12 cellular contexts compared by ENCODE assay signal in the genomic region with DNA sequence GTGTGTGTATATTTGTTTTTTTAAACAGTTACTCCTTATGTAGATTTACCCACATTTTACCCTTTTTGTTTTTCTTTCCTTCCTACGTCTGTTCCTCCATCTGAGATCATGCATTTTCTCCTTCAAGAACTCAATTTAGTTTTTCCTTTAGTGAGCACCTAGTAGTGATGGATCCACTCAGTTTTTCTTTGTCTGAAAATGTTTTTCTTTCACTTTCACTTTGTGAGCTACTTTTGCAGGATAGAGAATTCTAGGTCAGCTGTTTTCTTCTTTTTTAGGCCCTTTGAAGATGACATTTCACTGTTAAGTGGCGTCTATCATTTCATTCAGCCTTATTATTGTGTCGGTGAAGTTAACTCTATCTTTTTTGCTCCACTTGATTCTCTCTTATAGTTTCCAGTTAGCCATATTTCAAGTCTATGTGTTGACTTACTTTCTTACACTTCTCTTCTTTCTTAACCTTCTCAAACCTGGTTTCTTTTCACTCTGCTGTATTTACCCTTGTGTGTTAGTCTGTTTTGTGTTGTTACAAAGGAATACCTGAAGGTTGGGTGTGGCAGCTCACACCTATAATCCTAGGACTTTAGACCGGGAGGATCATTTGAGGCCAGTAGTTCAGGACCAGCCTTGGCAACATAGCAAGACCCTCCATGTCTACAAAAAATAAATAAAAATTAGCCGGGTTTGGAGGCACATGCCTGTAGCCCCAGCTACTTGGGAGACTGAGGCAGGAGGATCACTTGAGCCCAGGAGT. TPM values are rescaled to one million over a fixed set of nuclear protein-coding genes. Genes with fewer than 3 reads are reported as not detected.
DNase-seq lines count a peak whose midpoint lies in the region; ATAC-seq, FAIRE-seq and TF ChIP-seq lines count a peak whose summit lies in the region.
"Had no signal": no experiment of that assay in that cellular context is flagged by ENCODE, and none has a peak within 500 bp of the region (broad histone marks: within the 10 kb centered on the region; RNA-seq: fewer than 3 reads in every experiment).

No MANE protein-coding gene starts in this region.

- H3K27me3 ChIP-seq in MM.1S (replicated peaks; ENCODE audit: insufficient read depth, low read length) (no peaks in the 10 kb centered on the region), Peyer's patch (no peaks in the 10 kb centered on the region), esophagus muscularis mucosa (no peaks in the 10 kb centered on the region)

- no peaks in the 10 kb centered on the region for H4K20me1 ChIP-seq in MM.1S (ENCODE audit: insufficient read depth, low read length)

- no peaks in the 10 kb centered on the region for H3K9me3 Mint-ChIP-seq in brain
- H3K9me3 Mint-ChIP-seq in naive thymus-derived CD8-positive, alpha-beta T cell, result no peaks in the 10 kb centered on the region

- peak; percentile 57 for FAIRE-seq in GM12892 (lab: Jason Lieb, UNC)
- FAIRE-seq: keratinocyte had no signal

- peak overlapping the region; percentile 51 for H2AFZ ChIP-seq in MM.1S (ENCODE audit: low read length)

- peak overlapping the region; percentile 41; the same call in 1 of the 2 replicates for H3K27ac ChIP-seq in MM.1S (ENCODE audit: low read length)
- H3K27ac ChIP-seq in Peyer's patch, result peak overlapping the region in 2 of 4 donors; percentile 42 to 57
- no peak overlapping the region for H3K27ac ChIP-seq in esophagus muscularis mucosa (replicated peaks in 1 of 4)
- H3K27ac ChIP-seq: epithelial cell of prostate had no signal

- peak overlapping the region in 2 of 5 experiments; percentile 37 to 47 for H3K4me3 Mint-ChIP-seq in brain
- H3K4me3 Mint-ChIP-seq in naive thymus-derived CD8-positive, alpha-beta T cell, result peak overlapping the region; percentile 55 to 87 (median 76)

- no peak for DNase-seq in GM12892 (ENCODE audit: insufficient read length)
- peak; percentile 83 for DNase-seq in MM.1S
- peak in 3 of 10 donors; percentile 10 to 26 (median 22) for DNase-seq in naive thymus-derived CD8-positive, alpha-beta T cell
- no peak for DNase-seq in Peyer's patch
- no peak for DNase-seq in stimulated activated CD4-positive, alpha-beta T cell treated with anti-CD3 and anti-CD28 coated beads, Interleukin-4, amount 100 ng/mL, for 24 hours
- DNase-seq in esophagus muscularis mucosa (ENCODE audit: extremely low spot score), result no peak
- DNase-seq: DMS53, NCI-H1048 had no signal

- peak overlapping the region in 3 of 5 experiments; percentile 42 to 54 (median 49) for H3K27ac Mint-ChIP-seq in brain
- peak overlapping the region; percentile 67 to 93 (median 78) for H3K27ac Mint-ChIP-seq in naive thymus-derived CD8-positive, alpha-beta T cell

- H3K4me1 Mint-ChIP-seq in brain, result no peaks in the 10 kb centered on the region
- H3K4me1 Mint-ChIP-seq in naive thymus-derived CD8-positive, alpha-beta T cell, result peaks cover 8 to 24% (median 20%) of the 10 kb centered on the region in 4 donors

- no peak for TF ChIP-seq POLR2A in GM12892 (IDR thresholded peaks at IDR 0.05; ENCODE audit: low read depth, low read length)
- TF ChIP-seq POLR2A in Peyer's patch (IDR thresholded peaks at IDR 0.05), result no peak
- TF ChIP-seq POLR2A in esophagus muscularis mucosa (IDR thresholded peaks at IDR 0.05; ENCODE audit: low read depth), result no peak

- peak overlapping the region; percentile 50 for H3K4me2 ChIP-seq in MM.1S (ENCODE audit: low read depth, low read length)

- 88% methylated on average over 5 of the region's 5 CpGs for WGBS in esophagus muscularis mucosa

- H3K9me3 ChIP-seq in MM.1S (replicated peaks; ENCODE audit: insufficient read depth, low read length), result no peaks in the 10 kb centered on the region
- H3K9me3 ChIP-seq in Peyer's patch, result no peaks in the 10 kb centered on the region
- H3K9me3 ChIP-seq in esophagus muscularis mucosa, result no peaks in the 10 kb centered on the region

- H3K79me2 ChIP-seq in MM.1S (ENCODE audit: low read length), result no peaks in the 10 kb centered on the region

- POLR2A ChIA-PET in naive thymus-derived CD8-positive, alpha-beta T cell (lab: Charles Lee), result interaction anchor here (0.8 kb wide), 1 partner anchor 79 kb away, joined by 3 read pairs; no protein-coding TSS in a partner anchor

- H3K36me3 ChIP-seq in MM.1S (replicated peaks; ENCODE audit: insufficient read depth, low read length) (no peaks in the 10 kb centered on the region; the same call in 1 of the 2 replicates), Peyer's patch (peaks cover 0 to 23% (median 0%) of the 10 kb centered on the region in 3 donors), esophagus muscularis mucosa (peaks cover 27 to 86% (median 47%) of the 10 kb centered on the region in 4 donors)

- no peaks in the 10 kb centered on the region for H3K27me3 Mint-ChIP-seq in brain
- H3K27me3 Mint-ChIP-seq in naive thymus-derived CD8-positive, alpha-beta T cell, result no peaks in the 10 kb centered on the region

- intact Hi-C loops in esophagus muscularis mucosa (cut with DNase I), result no loop called here

- H3K9me2 ChIP-seq in MM.1S (replicated peaks; ENCODE audit: insufficient read depth, low read length), result no peaks in the 10 kb centered on the region

- H3F3A ChIP-seq in MM.1S (ENCODE audit: insufficient read depth, low read length), result peaks cover 10% of the 10 kb centered on the region

- no peak for ATAC-seq in naive thymus-derived CD8-positive, alpha-beta T cell
- ATAC-seq in HG03280 (IDR thresholded peaks at IDR 0.05; ENCODE audit: unreplicated experiment), result no peak

- TF ChIP-seq CTCF in MM.1S (IDR thresholded peaks at IDR 0.05; ENCODE audit: low read length), result no peak
- no peak for TF ChIP-seq CTCF in brain (conservative IDR thresholded peaks at IDR 0.05)
- TF ChIP-seq CTCF in Peyer's patch (IDR thresholded peaks at IDR 0.05), result no peak
- TF ChIP-seq CTCF in esophagus muscularis mucosa (IDR thresholded peaks at IDR 0.05), result no peak

- peaks cover 88% of the 10 kb centered on the region for H3K36me3 Mint-ChIP-seq in brain
- H3K36me3 Mint-ChIP-seq in naive thymus-derived CD8-positive, alpha-beta T cell, result peaks cover 6 to 66% (median 28%) of the 10 kb centered on the region in 3 donors

- peak overlapping the region; percentile 35 for H3K4me3 ChIP-seq in MM.1S (ENCODE audit: low read length)
- peak overlapping the region in 1 of 4 donors; percentile 26 for H3K4me3 ChIP-seq in Peyer's patch
- no peak overlapping the region for H3K4me3 ChIP-seq in esophagus muscularis mucosa

- H3K9ac ChIP-seq in MM.1S (ENCODE audit: low read length), result peak overlapping the region; percentile 5; the same call in 1 of the 2 replicates

- no peak for TF ChIP-seq EP300 in esophagus muscularis mucosa (IDR thresholded peaks at IDR 0.05)

- H3K4me1 ChIP-seq in MM.1S (ENCODE audit: low read length), result peaks cover 9% of the 10 kb centered on the region
- H3K4me1 ChIP-seq in Peyer's patch, result peaks cover 0 to 10% (median 3%) of the 10 kb centered on the region in 4 donors
- peaks cover 0 to 6% (median 0%) of the 10 kb centered on the region in 4 donors for H3K4me1 ChIP-seq in esophagus muscularis mucosa

RNA-seq across cellular contexts. Expression of gene PRKCI, which starts 55.8 kb away (rescaled TPM):
- 4.5 TPM for polyA plus RNA-seq in GM12892 (2012; ENCODE audit: missing spikeins)
- 5.7 TPM for polyA plus RNA-seq in brain (ENCODE audit: insufficient read depth, low read depth, low replicate concordance)
- total RNA-seq in naive thymus-derived CD8-positive, alpha-beta T cell, result 10 to 100 TPM; 23.4 to 27.8 TPM
- polyA plus RNA-seq in naive thymus-derived CD8-positive, alpha-beta T cell, result 10 to 100 TPM; 10.8 to 15.0 (median 14.1) TPM
- total RNA-seq in Peyer's patch, result 10 to 100 TPM; 22.1 to 50.3 (median 43.5) TPM
- total RNA-seq in esophagus muscularis mucosa, result 10 to 100 TPM; 35.7 to 90.9 (median 39.8) TPM
